7 cellular contexts compared by ENCODE assay signal in genomic region chrX:40169193-40170086, GRCh38.
DNase-seq lines count a peak whose midpoint lies in the region; ATAC-seq and TF ChIP-seq lines count a peak whose summit lies in the region.

No MANE protein-coding gene starts in this region.

- DNase-seq in GM13976 (ENCODE audit: low spot score): peak; percentile 70
- peak; percentile 69 to 86 for DNase-seq in NCI-H524 (lab: John Stamatoyannopoulos, UW)
- DNase-seq in activated CD4-positive, alpha-beta T cell treated with anti-CD3 and anti-CD28 coated beads, Interleukin-2, amount 10 ng/mL, durations not matched to agents 7 days and 5 days: peak; percentile 86
- peak; percentile 62 to 69 (median 67) for DNase-seq in effector memory CD4-positive, alpha-beta T cell
- no peak for DNase-seq in neuronal stem cell (ENCODE audit: low spot score)
- DNase-seq in uterus: peak; percentile 55 to 73

- ATAC-seq in HG02981 (IDR thresholded peaks at IDR 0.05; ENCODE audit: unreplicated experiment): peak; percentile 48

- H3K9me3 ChIP-seq in effector memory CD4-positive, alpha-beta T cell (ENCODE audit: control insufficient read depth, low read length): no peaks in the 10 kb centered on the region
- H3K9me3 ChIP-seq in neuronal stem cell (replicated peaks in 1 of 2; ENCODE audit: control insufficient read depth in 2 of 2, insufficient read depth in 1 of 2, low read depth in 1 of 2, low read length in 2 of 2) (no peaks in the 10 kb centered on the region), uterus (no peaks in the 10 kb centered on the region)

- no peak overlapping the region for H4K91ac ChIP-seq in neuronal stem cell (ENCODE audit: low read depth, low read length, poor library complexity)

- no peak overlapping the region for H2BK12ac ChIP-seq in neuronal stem cell (ENCODE audit: low read length)

- H3K9me3 Mint-ChIP-seq in activated CD4-positive, alpha-beta T cell treated with anti-CD3 and anti-CD28 coated beads, Interleukin-2, amount 10 ng/mL, durations not matched to agents 7 days and 5 days: no peaks in the 10 kb centered on the region

- CTCF ChIA-PET in activated CD4-positive, alpha-beta T cell treated with anti-CD3 and anti-CD28 coated beads, Interleukin-2, amount 10 ng/mL, durations not matched to agents 7 days and 5 days (lab: Charles Lee): interaction anchor here (0.6 to 3.1 kb wide), 9 partner anchors 10 to 973 kb away, joined by 3 to 8 read pairs (median 4); no protein-coding TSS in a partner anchor

- peak overlapping the region; percentile 98 for H3K27ac Mint-ChIP-seq in activated CD4-positive, alpha-beta T cell treated with anti-CD3 and anti-CD28 coated beads, Interleukin-2, amount 10 ng/mL, durations not matched to agents 7 days and 5 days

- no peak overlapping the region for H4K8ac ChIP-seq in neuronal stem cell (ENCODE audit: low read depth, low read length)

- POLR2A ChIA-PET in activated CD4-positive, alpha-beta T cell treated with anti-CD3 and anti-CD28 coated beads, Interleukin-2, amount 10 ng/mL, durations not matched to agents 7 days and 5 days (lab: Charles Lee): interaction anchor here (0.7 to 1.6 kb wide), 2 partner anchors 65 to 76 kb away, joined by 3 to 7 read pairs; no protein-coding TSS in a partner anchor

- no peak overlapping the region for H2BK15ac ChIP-seq in neuronal stem cell (ENCODE audit: low read length)

- intact Hi-C loops in uterus (cut with DNase I; ENCODE audit: low total_unique reads): loop anchor here (5.0 to 10.0 kb wide), 2 partner anchors 95 to 157 kb away; no protein-coding TSS in a partner anchor

- peaks cover 2% of the 10 kb centered on the region for H3K79me1 ChIP-seq in neuronal stem cell (ENCODE audit: low read depth, low read length)

- no peaks in the 10 kb centered on the region for H3K27me3 ChIP-seq in effector memory CD4-positive, alpha-beta T cell (replicated peaks; ENCODE audit: control insufficient read depth, insufficient read depth, low read length, poor library complexity, severe bottlenecking)
- peaks cover 0 to 37% (median 16%) of the 10 kb centered on the region in 3 experiments for H3K27me3 ChIP-seq in neuronal stem cell (ENCODE audit: control insufficient read depth in 3 of 3, insufficient read depth in 3 of 3, low read depth in 1 of 3, low read length in 3 of 3)
- H3K27me3 ChIP-seq in uterus: no peaks in the 10 kb centered on the region

- no peak overlapping the region for H3K4ac ChIP-seq in neuronal stem cell (ENCODE audit: low read length)

- H3K27me3 Mint-ChIP-seq in activated CD4-positive, alpha-beta T cell treated with anti-CD3 and anti-CD28 coated beads, Interleukin-2, amount 10 ng/mL, durations not matched to agents 7 days and 5 days: no peaks in the 10 kb centered on the region

- TF ChIP-seq CTCF in GM13976 (IDR thresholded peaks at IDR 0.05; ENCODE audit: borderline replicate concordance, control extremely low read depth, extremely low read depth, insufficient read depth, missing control alignments) (peak; percentile 47), uterus (IDR thresholded peaks at IDR 0.05) (peak in 2 of 4 experiments; percentile 25 to 42)

- no peak overlapping the region for H2BK120ac ChIP-seq in neuronal stem cell (ENCODE audit: low read depth, low read length)

- peaks cover 33% of the 10 kb centered on the region for H3K4me1 ChIP-seq in effector memory CD4-positive, alpha-beta T cell (ENCODE audit: control insufficient read depth, insufficient read depth, low read length, poor library complexity, severe bottlenecking)
- H3K4me1 ChIP-seq in neuronal stem cell (ENCODE audit: control insufficient read depth in 2 of 2, insufficient read depth in 1 of 2, low read depth in 1 of 2, low read length in 2 of 2): peaks cover 5 to 13% of the 10 kb centered on the region in 2 donors
- H3K4me1 ChIP-seq in uterus: peaks cover 0 to 7% of the 10 kb centered on the region in 2 donors

- no peak overlapping the region for H3K9ac ChIP-seq in neuronal stem cell (ENCODE audit: low read depth, low read length, poor library complexity)

- peak overlapping the region; percentile 92 for H3K27ac ChIP-seq in effector memory CD4-positive, alpha-beta T cell (ENCODE audit: insufficient read depth, low read length, poor library complexity, severe bottlenecking)
- no peak overlapping the region for H3K27ac ChIP-seq in neuronal stem cell (replicated peaks; ENCODE audit: low read length)
- peak overlapping the region; percentile 30 to 93 for H3K27ac ChIP-seq in uterus

- H3K4me2 ChIP-seq in neuronal stem cell (ENCODE audit: insufficient read depth, low read length, poor library complexity, severe bottlenecking): peak overlapping the region; percentile 40

- no peaks in the 10 kb centered on the region for H3K36me3 Mint-ChIP-seq in activated CD4-positive, alpha-beta T cell treated with anti-CD3 and anti-CD28 coated beads, Interleukin-2, amount 10 ng/mL, durations not matched to agents 7 days and 5 days (ENCODE audit: low read depth)

- in situ Hi-C loops in GM13976 (cut with MboI; ENCODE audit: low sequenced_read_pairs, unreplicated experiment): loop anchor here (10.0 kb wide), 2 partner anchors 65 to 155 kb away; no protein-coding TSS in a partner anchor

- H2BK5ac ChIP-seq in neuronal stem cell (ENCODE audit: low read length): no peak overlapping the region

- peak overlapping the region; percentile 41 for H3K4me3 ChIP-seq in effector memory CD4-positive, alpha-beta T cell (ENCODE audit: insufficient read depth, low read depth, low read length, poor library complexity, severe bottlenecking)
- H3K4me3 ChIP-seq in neuronal stem cell (ENCODE audit: low read length in 2 of 2) (no peak overlapping the region), uterus (no peak overlapping the region)

- H3K18ac ChIP-seq in neuronal stem cell (ENCODE audit: low read length): peak overlapping the region; percentile 83

- peaks cover 58% of the 10 kb centered on the region for H3K4me1 Mint-ChIP-seq in activated CD4-positive, alpha-beta T cell treated with anti-CD3 and anti-CD28 coated beads, Interleukin-2, amount 10 ng/mL, durations not matched to agents 7 days and 5 days

- no peak overlapping the region for H3K23ac ChIP-seq in neuronal stem cell (ENCODE audit: low read depth, low read length, poor library complexity)

- H2AFZ ChIP-seq in neuronal stem cell (ENCODE audit: low read length): no peak overlapping the region

- no peaks in the 10 kb centered on the region for H3K36me3 ChIP-seq in effector memory CD4-positive, alpha-beta T cell (ENCODE audit: control insufficient read depth, insufficient read depth, low read length)
- H3K36me3 ChIP-seq in neuronal stem cell (replicated peaks in 1 of 2; ENCODE audit: control insufficient read depth in 2 of 2, insufficient read depth in 2 of 2, low read length in 2 of 2): no peaks in the 10 kb centered on the region
- H3K36me3 ChIP-seq in uterus: no peaks in the 10 kb centered on the region

- TF ChIP-seq POLR2A in uterus (IDR thresholded peaks at IDR 0.05): no peak

- peak overlapping the region; percentile 37 for H2AK5ac ChIP-seq in neuronal stem cell (ENCODE audit: low read depth, low read length)

- WGBS in neuronal stem cell (ENCODE audit: extremely low coverage in 2 of 2, insufficient read length in 2 of 2, insufficient replicate concordance in 1 of 2), 2 donors: no CpG with 5 or more reads among the region's 44 CpGs

- no peak overlapping the region for H3K14ac ChIP-seq in neuronal stem cell (ENCODE audit: low read length)

- H3K4me3 Mint-ChIP-seq in activated CD4-positive, alpha-beta T cell treated with anti-CD3 and anti-CD28 coated beads, Interleukin-2, amount 10 ng/mL, durations not matched to agents 7 days and 5 days: peak overlapping the region; percentile 80
